15 cellular contexts compared by ENCODE assay signal in genomic region chr7:260441-261281, GRCh38. TPM values are rescaled to one million over a fixed set of nuclear protein-coding genes. Genes with fewer than 3 reads are reported as not detected.
"Had no signal": no experiment of that assay in that cellular context is flagged by ENCODE, and none has a peak within 500 bp of the region (broad histone marks: within the 10 kb centered on the region; RNA-seq: fewer than 3 reads in every experiment).

No MANE protein-coding gene starts in this region.

- H3K9me3 ChIP-seq: ascending aorta had no signal

- H3K27me3 Mint-ChIP-seq: activated T-cell treated with anti-CD3 and anti-CD28 coated beads, Interleukin-2, amount 50 U/mL, for 24 hours; stimulated activated memory B cell treated with anti-CD40 and anti-IgM and Interleukin-4, amounts not matched to agents 10 μg/mL and 1 μg/mL and 100 μg/mL, for 72 hours had no signal

- H3K27ac Mint-ChIP-seq: activated T-cell treated with anti-CD3 and anti-CD28 coated beads, Interleukin-2, amount 50 U/mL, for 24 hours; nephron progenitor cell; stimulated activated memory B cell treated with anti-CD40 and anti-IgM and Interleukin-4, amounts not matched to agents 10 μg/mL and 1 μg/mL and 100 μg/mL, for 72 hours had no signal

- H3K4me1 ChIP-seq: ascending aorta, tibial artery had no signal

- H3K4me3 Mint-ChIP-seq: activated T-cell treated with anti-CD3 and anti-CD28 coated beads, Interleukin-2, amount 50 U/mL, for 24 hours; nephron progenitor cell; stimulated activated memory B cell treated with anti-CD40 and anti-IgM and Interleukin-4, amounts not matched to agents 10 μg/mL and 1 μg/mL and 100 μg/mL, for 72 hours had no signal

- H3K9me3 Mint-ChIP-seq: activated T-cell treated with anti-CD3 and anti-CD28 coated beads, Interleukin-2, amount 50 U/mL, for 24 hours had no signal

- ATAC-seq: stimulated activated memory B cell treated with anti-CD40 and anti-IgM and Interleukin-4, amounts not matched to agents 10 μg/mL and 1 μg/mL and 100 μg/mL, for 72 hours had no signal

- H3K4me3 ChIP-seq: ascending aorta, skin epidermis, tibial artery had no signal

- H3K27ac ChIP-seq: ascending aorta, skin epidermis, tibial artery had no signal

- DNase-seq: activated CD4-positive, alpha-beta T cell treated with anti-CD3 and anti-CD28 coated beads, Interleukin-2, amount 50 U/mL, for 4 hours; activated CD4-positive, CD25-positive, alpha-beta regulatory T cell treated with anti-CD3 and anti-CD28 coated beads, Interleukin-2, amount 50 U/mL, for 72 hours; activated gamma-delta T cell treated with Interleukin-2 at 50 U/mL for 16 hours; activated T-cell treated with anti-CD3 and anti-CD28 coated beads, Interleukin-2, amount 50 U/mL, for 24 hours; mesenchymal stem cell; nephron progenitor cell; retina; tibial artery had no signal

- H3K4me1 Mint-ChIP-seq: nephron progenitor cell had no signal

- H3K27me3 ChIP-seq: ascending aorta, tibial artery had no signal

RNA-seq across cellular contexts. Expression of gene FOXL3, which starts 29.3 kb away (rescaled TPM):
- total RNA-seq: ascending aorta, bronchial epithelial cell, endothelial cell of umbilical vein, frontal cortex, osteocyte had no signal
- polyA plus RNA-seq: endothelial cell of umbilical vein had no signal
